21 cellular contexts compared by ENCODE assay signal in the genomic region with DNA sequence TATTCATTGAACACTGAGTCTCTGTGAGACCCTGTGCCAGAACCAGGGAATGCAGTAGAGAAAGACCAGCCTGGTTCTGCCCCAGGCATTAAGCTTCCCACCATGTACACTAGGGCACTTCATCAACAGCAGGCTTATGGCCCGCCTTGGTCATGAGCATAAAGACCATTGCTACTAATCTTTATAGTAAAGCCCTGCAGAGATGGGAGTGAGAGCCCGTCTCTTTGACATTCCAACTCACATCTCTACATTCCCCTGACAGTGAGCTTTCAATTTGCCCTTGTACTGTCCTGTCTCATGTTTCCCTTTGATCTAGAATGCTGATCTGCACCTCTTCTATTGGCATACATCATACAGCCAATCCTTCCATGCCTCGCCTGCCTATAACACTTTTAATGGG.
DNase-seq lines count a peak whose midpoint lies in the region; ATAC-seq, FAIRE-seq and TF ChIP-seq lines count a peak whose summit lies in the region.
"Had no signal": no experiment of that assay in that cellular context is flagged by ENCODE, and none has a peak within 500 bp of the region (broad histone marks: within the 10 kb centered on the region; RNA-seq: fewer than 3 reads in every experiment).

No MANE protein-coding gene starts in this region.

- H3K14ac ChIP-seq in neuronal stem cell (ENCODE audit: low read length): no peak overlapping the region

- H2AK5ac ChIP-seq in neuronal stem cell (ENCODE audit: low read depth, low read length): no peak overlapping the region

- no peak overlapping the region for H2BK15ac ChIP-seq in neuronal stem cell (ENCODE audit: low read length)

- H3K9ac ChIP-seq in HepG2 (ENCODE audit: insufficient read depth, low read depth, low read length) (no peak overlapping the region), iPS-20b (ENCODE audit: low read depth, low read length) (no peak overlapping the region), neuronal stem cell (ENCODE audit: low read depth, low read length, poor library complexity) (no peak overlapping the region)

- no peak overlapping the region for H3K23ac ChIP-seq in neuronal stem cell (ENCODE audit: low read depth, low read length, poor library complexity)

- H3K36me3 Mint-ChIP-seq in Caco-2 (ENCODE audit: insufficient read depth, unreplicated experiment): no peaks in the 10 kb centered on the region

- CTCF ChIA-PET in HepG2 (lab: Yijun Ruan, JAX; ENCODE audit: low intra/inter-chr PET ratio, low total read pairs): no interaction called here
- CTCF ChIA-PET in Caco-2 (lab: Charles Lee): no interaction called here

- no peak overlapping the region for H3K27ac Mint-ChIP-seq in Caco-2 (ENCODE audit: unreplicated experiment)
- H3K27ac Mint-ChIP-seq: CD4-positive, alpha-beta T cell had no signal

- no peak for TF ChIP-seq POLR2A in HepG2 (IDR thresholded peaks at IDR 0.05; ENCODE audit: insufficient read depth in 1 of 2, low read depth in 2 of 2, low read length in 2 of 2)
- no peak for TF ChIP-seq POLR2A in right lobe of liver (IDR thresholded peaks at IDR 0.05)

- peak; percentile 75 for DNase-seq in HepG2 (ENCODE audit: low spot score)
- no peak for DNase-seq in right lobe of liver
- DNase-seq in neuronal stem cell (ENCODE audit: low spot score): no peak
- DNase-seq in Caco-2: no peak
- DNase-seq: AML-193; CD4-positive, alpha-beta T cell; DMS153; DMS79; GDM1; IMR-90 had no signal

- no peak for FAIRE-seq in HepG2 (lab: Jason Lieb, UNC)
- FAIRE-seq: A549, GM12892, GM18507, K562 had no signal

- 0 out of 4 replicates have a peak, but pooled peaks of 1 of the 2 experiments have one; percentile 8 for TF ChIP-seq EP300 in HepG2 (IDR thresholded peaks at IDR 0.05; ENCODE audit: low read depth in 2 of 2, low read length in 2 of 2)
- TF ChIP-seq EP300 in HepG2 (CRISPR knock-in tag; IDR thresholded peaks at IDR 0.05; ENCODE audit: borderline replicate concordance): no peak

- ATAC-seq in HepG2 (peak; percentile 83), right lobe of liver (no peak), HG03520 (IDR thresholded peaks at IDR 0.05; ENCODE audit: unreplicated experiment) (no peak), HG03175 (IDR thresholded peaks at IDR 0.05; ENCODE audit: unreplicated experiment) (no peak)
- ATAC-seq: A549, K562 had no signal

- H3K27ac ChIP-seq in HepG2 (ENCODE audit: extremely low read length, insufficient read depth, low read length): no peak overlapping the region
- H3K27ac ChIP-seq in right lobe of liver: no peak overlapping the region
- H3K27ac ChIP-seq in iPS-20b (ENCODE audit: low read length): no peak overlapping the region
- H3K27ac ChIP-seq in neuronal stem cell (replicated peaks; ENCODE audit: low read length): no peak overlapping the region
- H3K27ac ChIP-seq: 22Rv1, A549, C4-2B, HL-60 had no signal

- no peak overlapping the region for H3K4me3 Mint-ChIP-seq in Caco-2 (ENCODE audit: unreplicated experiment)
- H3K4me3 Mint-ChIP-seq: CD4-positive, alpha-beta T cell had no signal

- no peaks in the 10 kb centered on the region for H3K9me3 ChIP-seq in HepG2 (ENCODE audit: low read length)
- no peaks in the 10 kb centered on the region for H3K9me3 ChIP-seq in right lobe of liver
- no peaks in the 10 kb centered on the region for H3K9me3 ChIP-seq in iPS-20b (ENCODE audit: insufficient read depth, low read depth, low read length)
- H3K9me3 ChIP-seq in neuronal stem cell (replicated peaks in 1 of 2; ENCODE audit: control insufficient read depth in 2 of 2, insufficient read depth in 1 of 2, low read depth in 1 of 2, low read length in 2 of 2): no peaks in the 10 kb centered on the region
- H3K9me3 ChIP-seq in Caco-2: no peaks in the 10 kb centered on the region
- H3K9me3 ChIP-seq: A549, HAP-1 had no signal

- H3K4me2 ChIP-seq in HepG2 (ENCODE audit: low read depth, low read length) (no peak overlapping the region), neuronal stem cell (ENCODE audit: insufficient read depth, low read length, poor library complexity, severe bottlenecking) (no peak overlapping the region)
- H3K4me2 ChIP-seq: A549 had no signal

- H2BK120ac ChIP-seq in neuronal stem cell (ENCODE audit: low read depth, low read length): no peak overlapping the region

- in situ Hi-C loops in HepG2 (cut with HindIII; ENCODE audit: extremely low pct_ligation_motif_present, low pct_unique_long_range_greater_than_20kb): no loop called here

- H2BK5ac ChIP-seq in neuronal stem cell (ENCODE audit: low read length): no peak overlapping the region

- POLR2A ChIA-PET in HepG2 (lab: Yijun Ruan, JAX) (interaction anchor here (0.9 to 1.8 kb wide), 2 partner anchors 14 to 29 kb away, joined by 3 to 7 read pairs; no protein-coding TSS in a partner anchor), Caco-2 (lab: Charles Lee) (no interaction called here)

- no peaks in the 10 kb centered on the region for H4K20me1 ChIP-seq in HepG2 (ENCODE audit: insufficient read depth, low read length)

- WGBS in HepG2 (ENCODE audit: low lambda C conversion rate): 84% methylated on average over 3 of the region's 3 CpGs
- WGBS in right lobe of liver (ENCODE audit: insufficient coverage, low coverage, low lambda C conversion rate, missing lambda C conversion rate): 84% methylated on average over 3 of the region's 3 CpGs
- no CpG with 5 or more reads among the region's 3 CpGs for WGBS in neuronal stem cell (ENCODE audit: extremely low coverage in 2 of 2, insufficient read length in 2 of 2, insufficient replicate concordance in 1 of 2), 2 donors

- no peak for TF ChIP-seq RAD21 in HepG2 (CRISPR knock-in tag; IDR thresholded peaks at IDR 0.05)

- H3K18ac ChIP-seq in neuronal stem cell (ENCODE audit: low read length): no peak overlapping the region

- no peaks in the 10 kb centered on the region for H3K79me2 ChIP-seq in HepG2 (ENCODE audit: insufficient read depth, low read length)

- H3K4me1 ChIP-seq in HepG2 (ENCODE audit: insufficient read depth, low read length): peaks cover 53% of the 10 kb centered on the region
- H3K4me1 ChIP-seq in right lobe of liver: no peaks in the 10 kb centered on the region
- H3K4me1 ChIP-seq in iPS-20b (ENCODE audit: insufficient read depth, low read length): peaks cover 31% of the 10 kb centered on the region
- H3K4me1 ChIP-seq in neuronal stem cell (ENCODE audit: control insufficient read depth in 2 of 2, insufficient read depth in 1 of 2, low read depth in 1 of 2, low read length in 2 of 2): peaks cover 8 to 18% of the 10 kb centered on the region in 2 donors
- no peaks in the 10 kb centered on the region for H3K4me1 ChIP-seq in Caco-2
- H3K4me1 ChIP-seq: A549 had no signal

- H3K27me3 ChIP-seq in HepG2 (ENCODE audit: control insufficient read depth in 1 of 2, insufficient read depth in 2 of 2, low read length in 2 of 2) (no peaks in the 10 kb centered on the region), right lobe of liver (no peaks in the 10 kb centered on the region), iPS-20b (ENCODE audit: insufficient read depth, low read length) (peaks cover 44% of the 10 kb centered on the region), neuronal stem cell (ENCODE audit: control insufficient read depth in 3 of 3, insufficient read depth in 3 of 3, low read depth in 1 of 3, low read length in 3 of 3) (no peaks in the 10 kb centered on the region), Caco-2 (replicated peaks; ENCODE audit: control insufficient read depth, insufficient read depth, low read length) (no peaks in the 10 kb centered on the region)

- H3K4ac ChIP-seq in neuronal stem cell (ENCODE audit: low read length): no peak overlapping the region

- BruUV-seq in HepG2 (replicated peaks; lab: Mats Ljungman, UMichigan) (no TSS peak), Caco-2 (replicated peaks; lab: Mats Ljungman, UMichigan) (no TSS peak)

- H3K9me3 Mint-ChIP-seq in Caco-2 (ENCODE audit: unreplicated experiment): no peaks in the 10 kb centered on the region
- H3K9me3 Mint-ChIP-seq: CD4-positive, alpha-beta T cell had no signal

- H4K91ac ChIP-seq in neuronal stem cell (ENCODE audit: low read depth, low read length, poor library complexity): no peak overlapping the region

- H3K36me3 ChIP-seq in HepG2 (replicated peaks in 1 of 2; ENCODE audit: control insufficient read depth in 1 of 2, insufficient read depth in 2 of 2, low read length in 2 of 2) (no peaks in the 10 kb centered on the region), right lobe of liver (no peaks in the 10 kb centered on the region), iPS-20b (ENCODE audit: insufficient read depth, low read depth, low read length) (no peaks in the 10 kb centered on the region), neuronal stem cell (replicated peaks in 1 of 2; ENCODE audit: control insufficient read depth in 2 of 2, insufficient read depth in 2 of 2, low read length in 2 of 2) (no peaks in the 10 kb centered on the region), Caco-2 (ENCODE audit: control insufficient read depth, insufficient read depth, low read length) (no peaks in the 10 kb centered on the region)
- H3K36me3 ChIP-seq: HAP-1 had no signal

- TF ChIP-seq CTCF in HepG2 (CRISPR knock-in tag; IDR thresholded peaks at IDR 0.05) (no peak), right lobe of liver (IDR thresholded peaks at IDR 0.05) (no peak), Caco-2 (IDR thresholded peaks at IDR 0.05; ENCODE audit: insufficient read depth in 1 of 2, low read depth in 1 of 2, low read length in 1 of 2, severe bottlenecking in 1 of 2, unreplicated experiment in 1 of 2) (no peak)

- H2BK12ac ChIP-seq in neuronal stem cell (ENCODE audit: low read length): no peak overlapping the region

- H2AFZ ChIP-seq in HepG2 (ENCODE audit: low read length) (no peak overlapping the region), neuronal stem cell (ENCODE audit: low read length) (peak overlapping the region; percentile 23)

- H3K27me3 Mint-ChIP-seq in Caco-2 (ENCODE audit: insufficient read depth, unreplicated experiment): peaks cover 3% of the 10 kb centered on the region

- H3K4me1 Mint-ChIP-seq in Caco-2 (ENCODE audit: low read depth, unreplicated experiment): no peaks in the 10 kb centered on the region

- no peaks in the 10 kb centered on the region for H3K79me1 ChIP-seq in neuronal stem cell (ENCODE audit: low read depth, low read length)

- intact Hi-C loops in HepG2 (cut with micrococcal nuclease; ENCODE audit: unreplicated experiment) (no loop called here), right lobe of liver (cut with DNase I) (no loop called here), Caco-2 (cut with micrococcal nuclease; ENCODE audit: unreplicated experiment) (no loop called here)

- H3K4me3 ChIP-seq in HepG2 (replicated peaks in 1 of 3; ENCODE audit: insufficient read depth in 1 of 3, low read depth in 2 of 3, low read length in 3 of 3) (no peak overlapping the region), right lobe of liver (no peak overlapping the region), iPS-20b (ENCODE audit: low read length) (peak overlapping the region; percentile 51; the same call in 1 of the 2 replicates), neuronal stem cell (ENCODE audit: low read length in 2 of 2) (no peak overlapping the region), Caco-2 (ENCODE audit: low read depth, low read length) (no peak overlapping the region)
- H3K4me3 ChIP-seq: A549, HAP-1, K562 had no signal

- no peak overlapping the region for H4K8ac ChIP-seq in neuronal stem cell (ENCODE audit: low read depth, low read length)

TF ChIP-seq in HepG2, 621 proteins besides CTCF, POLR2A, EP300 and RAD21 (continues in another document):
- TF ChIP-seq TCF7 (IDR thresholded peaks at IDR 0.05; ENCODE audit: low read depth) (peak; percentile 45), ZNF781 (CRISPR knock-in tag; IDR thresholded peaks at IDR 0.05; ENCODE audit: borderline replicate concordance, not compliant biosample characterization) (no peak), GABPB1 (CRISPR knock-in tag; IDR thresholded peaks at IDR 0.05) (no peak)
